Comparison of ENCODE assay signal across 22 cellular contexts in genomic region chrY:12305456-12305855, GRCh38.
A peak's percentile ranks its signal among the peaks of the same experiment; 100 is the strongest.
DNase-seq lines count a peak whose midpoint lies in the region; ATAC-seq, FAIRE-seq and TF ChIP-seq lines count a peak whose summit lies in the region.
"Had no signal": no experiment of that assay in that cellular context is flagged by ENCODE, and none has a peak within 500 bp of the region (broad histone marks: within the 10 kb centered on the region; RNA-seq: fewer than 3 reads in every experiment).

No MANE protein-coding gene starts in this region.

- H3K27ac Mint-ChIP-seq in stimulated activated effector memory CD8-positive, alpha-beta T cell treated with anti-CD3 and anti-CD28 coated beads, Interleukin-12 subunit alpha, Interleukin-12 subunit beta, amount 100 ng/mL, for 72 hours, result no peak overlapping the region
- no peak overlapping the region for H3K27ac Mint-ChIP-seq in activated T-helper 2 cell treated with anti-CD3 and anti-CD28 coated beads, Interferon-gamma antibody, Interleukin-2, Interleukin-4, amounts not matched to agents 10 μg/mL and 5 μg/mL and 100 μg/mL, durations not matched to agents 14 hours and 24 hours and 36 hours
- H3K27ac Mint-ChIP-seq: CD4-positive, CD25-positive, alpha-beta regulatory T cell; CD8-positive, alpha-beta T cell had no signal

- no peaks in the 10 kb centered on the region for H3K27me3 Mint-ChIP-seq in activated T-helper 2 cell treated with anti-CD3 and anti-CD28 coated beads, Interferon-gamma antibody, Interleukin-2, Interleukin-4, amounts not matched to agents 10 μg/mL and 5 μg/mL and 100 μg/mL, durations not matched to agents 14 hours and 24 hours and 36 hours (ENCODE audit: low read depth)

- ATAC-seq in stimulated activated effector memory CD8-positive, alpha-beta T cell treated with anti-CD3 and anti-CD28 coated beads, Interleukin-12 subunit alpha, Interleukin-12 subunit beta, amount 100 ng/mL, for 72 hours, result peak; percentile 47
- no peak for ATAC-seq in left ventricle myocardium superior
- ATAC-seq: CD8-positive, alpha-beta T cell; GM12878 had no signal

- DNase-seq in HT1080 (ENCODE audit: low read depth) (peak; percentile 40), MV-4-11 (lab: John Stamatoyannopoulos, UW) (peak; percentile 46), bronchial epithelial cell (ENCODE audit: low read depth) (peak; percentile 75), right atrium auricular region (ENCODE audit: low spot score) (no peak), left ventricle myocardium superior (no peak), NCI-H1048 (lab: John Stamatoyannopoulos, UW) (no peak)
- no peak for DNase-seq in stimulated activated effector memory CD8-positive, alpha-beta T cell treated with anti-CD3 and anti-CD28 coated beads, Interleukin-12 subunit alpha, Interleukin-12 subunit beta, amount 100 ng/mL, for 72 hours (ENCODE audit: low spot score in 2 of 2)
- DNase-seq in activated T-helper 2 cell treated with anti-CD3 and anti-CD28 coated beads, Interferon-gamma antibody, Interleukin-2, Interleukin-4, amounts not matched to agents 10 μg/mL and 5 μg/mL and 100 μg/mL, durations not matched to agents 14 hours and 24 hours and 36 hours (ENCODE audit: low spot score), result no peak
- DNase-seq: Caco-2; CD4-positive, CD25-positive, alpha-beta regulatory T cell; CD8-positive, alpha-beta T cell; DMS 273 treated with DMSO at 0.1 percent for 48 hours; DMS79; EL; GDM1; GM23248 had no signal

- peaks cover 8% of the 10 kb centered on the region for H3K4me1 Mint-ChIP-seq in stimulated activated effector memory CD8-positive, alpha-beta T cell treated with anti-CD3 and anti-CD28 coated beads, Interleukin-12 subunit alpha, Interleukin-12 subunit beta, amount 100 ng/mL, for 72 hours
- peaks cover 5% of the 10 kb centered on the region for H3K4me1 Mint-ChIP-seq in activated T-helper 2 cell treated with anti-CD3 and anti-CD28 coated beads, Interferon-gamma antibody, Interleukin-2, Interleukin-4, amounts not matched to agents 10 μg/mL and 5 μg/mL and 100 μg/mL, durations not matched to agents 14 hours and 24 hours and 36 hours (ENCODE audit: low read depth)

- H3K9me3 ChIP-seq in right atrium auricular region, result no peaks in the 10 kb centered on the region
- H3K9me3 ChIP-seq: BLaER1, Caco-2, HAP-1 had no signal

- H3K4me3 Mint-ChIP-seq in stimulated activated effector memory CD8-positive, alpha-beta T cell treated with anti-CD3 and anti-CD28 coated beads, Interleukin-12 subunit alpha, Interleukin-12 subunit beta, amount 100 ng/mL, for 72 hours, result no peak overlapping the region
- H3K4me3 Mint-ChIP-seq in activated T-helper 2 cell treated with anti-CD3 and anti-CD28 coated beads, Interferon-gamma antibody, Interleukin-2, Interleukin-4, amounts not matched to agents 10 μg/mL and 5 μg/mL and 100 μg/mL, durations not matched to agents 14 hours and 24 hours and 36 hours (ENCODE audit: low read depth), result no peak overlapping the region
- H3K4me3 Mint-ChIP-seq: CD4-positive, CD25-positive, alpha-beta regulatory T cell; CD8-positive, alpha-beta T cell had no signal

- no peak for FAIRE-seq in bronchial epithelial cell (lab: Jason Lieb, UNC)
- FAIRE-seq: D721Med, GM12878, H1 had no signal

- intact Hi-C loops in left ventricle myocardium superior (cut with micrococcal nuclease), result no loop called here
- intact Hi-C loops in activated T-helper 2 cell treated with anti-CD3 and anti-CD28 coated beads, Interferon-gamma antibody, Interleukin-2, Interleukin-4, amounts not matched to agents 10 μg/mL and 5 μg/mL and 100 μg/mL, durations not matched to agents 14 hours and 24 hours and 36 hours (cut with micrococcal nuclease), result no loop called here

- H3K4me1 ChIP-seq in right atrium auricular region, result no peaks in the 10 kb centered on the region
- H3K4me1 ChIP-seq: BLaER1, Caco-2, HAP-1 had no signal

- H3K27me3 ChIP-seq in bronchial epithelial cell (ENCODE audit: control insufficient read depth, insufficient read depth, low read length) (no peaks in the 10 kb centered on the region), right atrium auricular region (no peaks in the 10 kb centered on the region)
- H3K27me3 ChIP-seq: BLaER1 had no signal

- TF ChIP-seq CTCF in bronchial epithelial cell (IDR thresholded peaks at IDR 0.05; ENCODE audit: insufficient read depth, low read length, severe bottlenecking), result no peak
- TF ChIP-seq CTCF in right atrium auricular region (IDR thresholded peaks at IDR 0.05), result no peak

- no peak overlapping the region for H3K27ac ChIP-seq in right atrium auricular region
- H3K27ac ChIP-seq: BLaER1, C4-2B, GM23248 had no signal

- H3K9me3 Mint-ChIP-seq in stimulated activated effector memory CD8-positive, alpha-beta T cell treated with anti-CD3 and anti-CD28 coated beads, Interleukin-12 subunit alpha, Interleukin-12 subunit beta, amount 100 ng/mL, for 72 hours, result no peaks in the 10 kb centered on the region
- no peaks in the 10 kb centered on the region for H3K9me3 Mint-ChIP-seq in activated T-helper 2 cell treated with anti-CD3 and anti-CD28 coated beads, Interferon-gamma antibody, Interleukin-2, Interleukin-4, amounts not matched to agents 10 μg/mL and 5 μg/mL and 100 μg/mL, durations not matched to agents 14 hours and 24 hours and 36 hours

- H3K36me3 ChIP-seq in bronchial epithelial cell (ENCODE audit: control insufficient read depth, insufficient read depth, low read length), result no peaks in the 10 kb centered on the region
- no peaks in the 10 kb centered on the region for H3K36me3 ChIP-seq in right atrium auricular region
- H3K36me3 ChIP-seq: BLaER1, HAP-1 had no signal

- H3K36me3 Mint-ChIP-seq in stimulated activated effector memory CD8-positive, alpha-beta T cell treated with anti-CD3 and anti-CD28 coated beads, Interleukin-12 subunit alpha, Interleukin-12 subunit beta, amount 100 ng/mL, for 72 hours, result no peaks in the 10 kb centered on the region
- no peaks in the 10 kb centered on the region for H3K36me3 Mint-ChIP-seq in activated T-helper 2 cell treated with anti-CD3 and anti-CD28 coated beads, Interferon-gamma antibody, Interleukin-2, Interleukin-4, amounts not matched to agents 10 μg/mL and 5 μg/mL and 100 μg/mL, durations not matched to agents 14 hours and 24 hours and 36 hours (ENCODE audit: low read depth)
- H3K36me3 Mint-ChIP-seq: CD4-positive, CD25-positive, alpha-beta regulatory T cell; CD8-positive, alpha-beta T cell had no signal

- H3K4me3 ChIP-seq in bronchial epithelial cell (ENCODE audit: low read depth, low read length) (no peak overlapping the region), right atrium auricular region (no peak overlapping the region)
- H3K4me3 ChIP-seq: BLaER1, GM12878, GM23248, HAP-1 had no signal

Comparison
In these comparisons a context has a peak if more than half of its experiments do, and no peak if none do; other contexts are left out.
1. DNase-seq: peak in HT1080 (single experiment), MV-4-11 (single experiment) and bronchial epithelial cell (single experiment); none in stimulated activated effector memory CD8-positive, alpha-beta T cell treated with anti-CD3 and anti-CD28 coated beads, Interleukin-12 subunit alpha, Interleukin-12 subunit beta, amount 100 ng/mL, for 72 hours (0 of 2), right atrium auricular region (single experiment), left ventricle myocardium superior (single experiment), NCI-H1048 (single experiment) and activated T-helper 2 cell treated with anti-CD3 and anti-CD28 coated beads, Interferon-gamma antibody, Interleukin-2, Interleukin-4, amounts not matched to agents 10 μg/mL and 5 μg/mL and 100 μg/mL, durations not matched to agents 14 hours and 24 hours and 36 hours (single experiment).